In the genomic region with DNA sequence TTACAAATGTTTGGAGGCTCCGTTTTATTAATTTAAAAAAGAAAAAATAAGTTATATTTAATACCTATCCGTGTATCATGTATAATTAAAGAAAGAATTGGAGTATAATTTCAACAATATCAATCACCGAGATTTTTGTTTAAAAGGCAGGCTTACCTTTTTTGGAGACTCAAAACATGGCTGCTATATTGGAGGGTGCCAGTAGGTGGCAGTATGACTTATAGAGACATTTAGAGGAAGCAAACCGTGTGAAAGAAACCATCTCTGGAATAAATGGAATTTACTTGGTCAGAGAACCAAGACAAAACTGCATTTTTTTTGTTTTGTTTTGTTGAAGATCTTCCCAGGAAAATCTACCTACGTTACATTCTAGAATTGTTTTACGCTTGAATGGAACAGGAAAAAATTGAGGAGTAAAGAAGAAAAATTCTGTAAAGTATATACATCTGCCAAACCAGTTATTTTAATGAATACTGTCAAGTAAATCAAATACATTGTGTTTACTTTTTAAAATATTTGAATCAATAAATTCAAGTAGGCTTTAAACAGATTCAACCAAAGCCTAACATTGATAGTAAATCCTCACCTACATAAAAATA, we compare ENCODE assay signal across 8 cellular contexts.
A peak's percentile ranks its signal among the peaks of the same experiment; 100 is the strongest.
DNase-seq lines count a peak whose midpoint lies in the region; ATAC-seq and TF ChIP-seq lines count a peak whose summit lies in the region.

No MANE protein-coding gene starts in this region.

- no peak overlapping the region for H3K27ac ChIP-seq in CD4-positive, CD25-positive, alpha-beta regulatory T cell (ENCODE audit: insufficient read depth, low read length, poor library complexity, severe bottlenecking)

- H3K27me3 ChIP-seq in CD4-positive, CD25-positive, alpha-beta regulatory T cell (ENCODE audit: control insufficient read depth, insufficient read depth, low read length), result no peaks in the 10 kb centered on the region

- no peaks in the 10 kb centered on the region for H3K36me3 ChIP-seq in CD4-positive, CD25-positive, alpha-beta regulatory T cell (ENCODE audit: control insufficient read depth, insufficient read depth, low read length)

- no peaks in the 10 kb centered on the region for H3K9me3 ChIP-seq in CD4-positive, CD25-positive, alpha-beta regulatory T cell (ENCODE audit: control insufficient read depth in 2 of 2, low read length in 2 of 2)

- ATAC-seq in CD4-positive, CD25-positive, alpha-beta regulatory T cell (ENCODE audit: low read depth in 2 of 2), result peak in 1 of 2 donors; percentile 53
- ATAC-seq in GM18858 (IDR thresholded peaks at IDR 0.05; ENCODE audit: unreplicated experiment), result no peak

- H3K27ac Mint-ChIP-seq in CD4-positive, CD25-positive, alpha-beta regulatory T cell, result no peak overlapping the region
- H3K27ac Mint-ChIP-seq in HFFc6, result no peak overlapping the region

- no peak overlapping the region for H3K4me3 ChIP-seq in CD4-positive, CD25-positive, alpha-beta regulatory T cell (ENCODE audit: low read depth, low read length)
- H3K4me3 ChIP-seq in astrocyte of the spinal cord (ENCODE audit: low read depth, low read length), result no peak overlapping the region

- H3K27me3 Mint-ChIP-seq in CD4-positive, CD25-positive, alpha-beta regulatory T cell, result peaks cover 14% of the 10 kb centered on the region
- H3K27me3 Mint-ChIP-seq in HFFc6 (ENCODE audit: insufficient read depth), result peaks cover 2% of the 10 kb centered on the region; the same call in 1 of the 2 replicates

- peaks cover 0 to 3% (median 0%) of the 10 kb centered on the region in 7 donors for H3K9me3 Mint-ChIP-seq in CD4-positive, CD25-positive, alpha-beta regulatory T cell
- H3K9me3 Mint-ChIP-seq in HFFc6, result no peaks in the 10 kb centered on the region

- peak; percentile 22 to 64 (median 51) for DNase-seq in CD4-positive, CD25-positive, alpha-beta regulatory T cell
- DNase-seq in HFFc6 (peak; percentile 39), T-helper 2 cell (peak in 4 of 5 experiments; percentile 24 to 56 (median 36)), astrocyte of the spinal cord (ENCODE audit: low read depth, low spot score) (peak; percentile 48), left kidney (ENCODE audit: low read depth, low spot score) (peak; percentile 47), iPS-NIHi7 (ENCODE audit: extremely low spot score) (no peak)
- DNase-seq in stimulated activated CD8-positive, alpha-beta memory T cell treated with anti-CD3 and anti-CD28 coated beads, Interleukin-2, amount 100 ng/mL, for 1 hour (ENCODE audit: low read depth in 2 of 2), result peak; percentile 7 to 26

- H3K4me1 ChIP-seq in CD4-positive, CD25-positive, alpha-beta regulatory T cell (ENCODE audit: control insufficient read depth, insufficient read depth, low read length, poor library complexity, severe bottlenecking), result no peaks in the 10 kb centered on the region

- peak; percentile 90 for TF ChIP-seq CTCF in HFFc6 (IDR thresholded peaks at IDR 0.05)
- peak; percentile 59 for TF ChIP-seq CTCF in astrocyte of the spinal cord (IDR thresholded peaks at IDR 0.05; ENCODE audit: low read depth, low read length)

- no peaks in the 10 kb centered on the region for H3K36me3 Mint-ChIP-seq in CD4-positive, CD25-positive, alpha-beta regulatory T cell
- peaks cover 4% of the 10 kb centered on the region; the same call in 1 of the 2 replicates for H3K36me3 Mint-ChIP-seq in HFFc6 (ENCODE audit: low read depth)

- in situ Hi-C loops in astrocyte of the spinal cord (cut with HindIII; ENCODE audit: low sequenced_read_pairs), result no loop called here

- no peaks in the 10 kb centered on the region for H3K4me1 Mint-ChIP-seq in CD4-positive, CD25-positive, alpha-beta regulatory T cell
- H3K4me1 Mint-ChIP-seq in HFFc6 (ENCODE audit: low read depth), result peaks cover 6% of the 10 kb centered on the region

- H3K4me3 Mint-ChIP-seq in CD4-positive, CD25-positive, alpha-beta regulatory T cell, result no peak overlapping the region
- H3K4me3 Mint-ChIP-seq in HFFc6, result no peak overlapping the region
